1 cellular context compared by ENCODE assay signal in genomic region chr3:171936231-171936841, GRCh38.
A peak's percentile ranks its signal among the peaks of the same experiment; 100 is the strongest.
TF ChIP-seq lines count a peak whose summit lies in the region.

No MANE protein-coding gene starts in this region.

TF ChIP-seq in GM12878, 131 proteins besides CTCF, POLR2A, EP300 and RAD21 (continued from another document):
- no peak for TF ChIP-seq REST (IDR thresholded peaks at IDR 0.05; ENCODE audit: low read depth, low read length)
- TF ChIP-seq SPI1 (IDR thresholded peaks at IDR 0.05; ENCODE audit: borderline replicate concordance, insufficient read depth, low read depth, low read length) = peak; percentile 18; the same call in 1 of the 2 replicates
- no peak for TF ChIP-seq ZBTB33 (IDR thresholded peaks at IDR 0.05)
- TF ChIP-seq CREB1 (IDR thresholded peaks at IDR 0.05; ENCODE audit: low read depth) = no peak
- no peak for TF ChIP-seq SIN3A (IDR thresholded peaks at IDR 0.05; ENCODE audit: low read depth, low read length)
- TF ChIP-seq STAT3 (IDR thresholded peaks at IDR 0.05; ENCODE audit: low read depth, low read length) = no peak
- TF ChIP-seq SKIL (IDR thresholded peaks at IDR 0.05; ENCODE audit: low read depth, poor library complexity, severe bottlenecking) = no peak
- TF ChIP-seq HSF1 (IDR thresholded peaks at IDR 0.05; ENCODE audit: low read depth, low read length) = no peak
- TF ChIP-seq POLR2AphosphoS5 (IDR thresholded peaks at IDR 0.05; ENCODE audit: low read length) = no peak
- TF ChIP-seq DPF2 (IDR thresholded peaks at IDR 0.05) = 0 out of 2 replicates have a peak, but pooled peaks have one; percentile 18
- TF ChIP-seq BHLHE40 (IDR thresholded peaks at IDR 0.05; ENCODE audit: borderline replicate concordance in 1 of 2, low read depth in 2 of 2, low read length in 1 of 2) = no peak
- no peak for TF ChIP-seq ZNF622 (IDR thresholded peaks at IDR 0.05)
- TF ChIP-seq HCFC1 (IDR thresholded peaks at IDR 0.05; ENCODE audit: low read length) = no peak
- TF ChIP-seq JUNB (IDR thresholded peaks at IDR 0.05) = no peak
- TF ChIP-seq TAF1 (IDR thresholded peaks at IDR 0.05; ENCODE audit: borderline replicate concordance, low read depth, low read length) = no peak
TF ChIP-seq in GM12878: peak in this region for 4.
